Comparison of ENCODE assay signal across 21 cellular contexts in the genomic region with DNA sequence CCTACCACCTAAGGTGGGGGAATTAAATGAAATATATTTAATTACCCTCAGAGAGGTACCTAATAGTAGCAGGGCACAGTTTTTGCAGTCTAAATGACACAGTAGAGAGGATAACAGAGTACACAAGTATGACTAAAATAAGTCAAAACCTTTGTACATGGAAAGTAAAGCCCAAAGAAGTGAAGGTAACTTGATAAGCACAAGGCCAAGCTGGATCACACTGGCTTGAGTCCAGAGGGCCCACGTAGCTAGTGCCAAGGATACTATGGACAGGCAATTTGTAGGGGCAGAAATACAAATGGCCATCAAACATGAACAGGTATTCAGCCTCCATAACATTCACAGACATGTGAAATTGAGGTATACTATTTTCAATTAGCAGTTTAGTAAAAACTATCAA.
"Had no signal": no experiment of that assay in that cellular context is flagged by ENCODE, and none has a peak within 500 bp of the region (broad histone marks: within the 10 kb centered on the region; RNA-seq: fewer than 3 reads in every experiment).

No MANE protein-coding gene starts in this region.

- H3K4me3 ChIP-seq: MG63, SJSA1, SK-N-MC had no signal

- DNase-seq: Karpas-422, KG1, MG63, NCI-H1092, NCI-H1436, NCI-H187, NCI-H2029, NCI-H2081 treated with DMSO at 0.1 percent for 48 hours, NCI-H2171, NCI-H226, NCI-H446, NCI-H510A, NCI-H524 treated with DMSO at 0.1 percent for 48 hours, NCI-H69, NCI-H774, Right ventricle myocardium superior, RPMI8226, SIG-M5 had no signal

- H3K36me3 ChIP-seq: MG63, SJSA1 had no signal

- H3K9me3 ChIP-seq: MG63, SJSA1 had no signal

- FAIRE-seq: RCC 7860 had no signal

- H3K27me3 ChIP-seq: MG63, SJSA1 had no signal

- H3K27ac ChIP-seq: SJSA1, SK-N-MC had no signal
